In the genomic region with DNA sequence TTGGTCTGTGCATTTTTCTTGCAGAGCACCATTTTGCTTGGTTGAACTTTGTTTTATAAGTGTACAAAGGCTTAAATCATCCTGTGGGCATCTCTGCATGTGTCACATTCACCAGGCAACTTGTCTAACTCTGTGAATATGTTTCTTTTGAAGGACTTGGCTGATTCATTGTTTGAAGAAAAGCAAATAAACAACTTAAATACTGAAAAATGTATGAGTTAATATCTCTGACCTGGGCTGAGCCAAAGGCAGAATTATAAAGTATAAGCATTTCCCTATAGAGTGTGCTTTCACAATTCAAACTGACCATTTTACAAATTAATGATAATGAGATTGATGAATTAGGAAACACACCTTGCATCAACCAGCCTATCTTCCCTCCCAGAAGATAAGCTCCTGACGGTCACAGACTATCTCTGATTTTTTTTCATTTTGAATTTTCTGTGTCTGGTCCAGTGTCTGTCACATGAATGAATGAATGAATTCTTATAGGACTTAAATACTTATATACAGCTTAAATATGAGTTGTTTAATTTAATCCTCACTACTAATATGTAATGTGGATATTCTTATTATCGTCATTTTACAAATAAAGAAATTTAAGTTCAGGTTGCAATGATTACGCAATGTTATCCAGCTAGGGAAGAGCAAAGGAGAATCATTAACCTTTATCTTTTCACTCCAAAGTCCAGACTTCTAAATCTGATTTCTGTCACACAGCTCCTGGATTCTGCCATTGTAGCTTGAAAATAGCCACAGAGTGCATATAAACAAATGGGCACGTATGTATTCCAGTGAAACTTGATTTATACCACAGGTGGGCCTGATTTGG, we compare ENCODE assay signal across 16 cellular contexts.
A peak's percentile ranks its signal among the peaks of the same experiment; 100 is the strongest.
DNase-seq lines count a peak whose midpoint lies in the region; ATAC-seq, FAIRE-seq and TF ChIP-seq lines count a peak whose summit lies in the region.
"Had no signal": no experiment of that assay in that cellular context is flagged by ENCODE, and none has a peak within 500 bp of the region (broad histone marks: within the 10 kb centered on the region; RNA-seq: fewer than 3 reads in every experiment).

No MANE protein-coding gene starts in this region.

- no peak overlapping the region for H3K27ac Mint-ChIP-seq in endodermal cell
- H3K27ac Mint-ChIP-seq: nephron progenitor cell; stimulated activated naive CD8-positive, alpha-beta T cell treated with anti-CD3 and anti-CD28 coated beads, Interleukin-15, amount 100 ng/mL, for 72 hours had no signal

- peak overlapping the region; percentile 2 for H3K4me3 ChIP-seq in endodermal cell (ENCODE audit: low read length)

- no peak for TF ChIP-seq CTCF in endodermal cell (conservative IDR thresholded peaks at IDR 0.05)

- peaks cover 22% of the 10 kb centered on the region for H3K9me3 ChIP-seq in endodermal cell (ENCODE audit: control insufficient read depth, low read length)

- H3K27ac ChIP-seq in endodermal cell (ENCODE audit: low read depth, low read length) = peak overlapping the region; percentile 7

- no peak overlapping the region for H3K9ac ChIP-seq in endodermal cell (ENCODE audit: extremely low read depth, low read length, poor library complexity, severe bottlenecking)

- H3K27me3 ChIP-seq in endodermal cell (ENCODE audit: control insufficient read depth, insufficient read depth, low read length, poor library complexity, severe bottlenecking) = no peaks in the 10 kb centered on the region

- H3K4me1 ChIP-seq in endodermal cell (ENCODE audit: control insufficient read depth, insufficient read depth, low read length) = peaks cover 3% of the 10 kb centered on the region

- H3K4me1 Mint-ChIP-seq in endodermal cell = peaks cover 7% of the 10 kb centered on the region
- H3K4me1 Mint-ChIP-seq: stimulated activated naive CD8-positive, alpha-beta T cell treated with anti-CD3 and anti-CD28 coated beads, Interleukin-15, amount 100 ng/mL, for 72 hours had no signal

- no peaks in the 10 kb centered on the region for H3K36me3 ChIP-seq in endodermal cell (ENCODE audit: control insufficient read depth, insufficient read depth, low read length)

- H3K9me3 Mint-ChIP-seq in endodermal cell = peaks cover 22% of the 10 kb centered on the region

- no peaks in the 10 kb centered on the region for H3K27me3 Mint-ChIP-seq in endodermal cell (ENCODE audit: insufficient read depth)
- H3K27me3 Mint-ChIP-seq: stimulated activated naive CD8-positive, alpha-beta T cell treated with anti-CD3 and anti-CD28 coated beads, Interleukin-15, amount 100 ng/mL, for 72 hours had no signal

- peak; percentile 35 for FAIRE-seq in RCC 7860 (lab: Jason Lieb, UNC)

- DNase-seq in DMS53 treated with DMSO at 0.1 percent for 48 hours (lab: John Stamatoyannopoulos, UW; ENCODE audit: unreplicated experiment) (peak; percentile 56), RCC 7860 (ENCODE audit: low spot score) (no peak), endodermal cell (no peak), medulla oblongata (ENCODE audit: extremely low spot score) (peak; percentile 55), amniotic stem cell (lab: John Stamatoyannopoulos, UW) (no peak), NCI-H187 (lab: John Stamatoyannopoulos, UW) (no peak)
- DNase-seq: activated CD4-positive, alpha-beta T cell treated with anti-CD3 and anti-CD28 coated beads for 4 hours; cortex of kidney; KG1; mesenchymal stem cell; NCI-H1105; NCI-H2171; nephron progenitor cell; stimulated activated naive CD8-positive, alpha-beta T cell treated with anti-CD3 and anti-CD28 coated beads, Interleukin-15, amount 100 ng/mL, for 72 hours had no signal

- peaks cover 3% of the 10 kb centered on the region for H3K36me3 Mint-ChIP-seq in endodermal cell (ENCODE audit: low read depth)

- 71 to 93% methylated on average over 1 to 3 of the region's 4 CpGs for WGBS in endodermal cell (ENCODE audit: insufficient coverage in 1 of 2, insufficient read length in 1 of 2), 2 experiments

- no peak overlapping the region for H3K4me3 Mint-ChIP-seq in endodermal cell
- H3K4me3 Mint-ChIP-seq: nephron progenitor cell; stimulated activated naive CD8-positive, alpha-beta T cell treated with anti-CD3 and anti-CD28 coated beads, Interleukin-15, amount 100 ng/mL, for 72 hours had no signal

- ATAC-seq in HG02885 (IDR thresholded peaks at IDR 0.05; ENCODE audit: poor library complexity, unreplicated experiment) = no peak
- no peak for ATAC-seq in GM18502 (IDR thresholded peaks at IDR 0.05; ENCODE audit: poor library complexity, unreplicated experiment)
- ATAC-seq: stimulated activated naive CD8-positive, alpha-beta T cell treated with anti-CD3 and anti-CD28 coated beads, Interleukin-15, amount 100 ng/mL, for 72 hours had no signal

Comparison
In these comparisons a context has a peak if more than half of its experiments do, and no peak if none do; other contexts are left out.
1. DNase-seq: peak in DMS53 treated with DMSO at 0.1 percent for 48 hours (single experiment) and medulla oblongata (single experiment); none in RCC 7860 (single experiment), endodermal cell (single experiment), amniotic stem cell (single experiment) and NCI-H187 (0 of 2).